Comparison of ENCODE assay signal across 9 cellular contexts in genomic region chr2:48316753-48317750, GRCh38. TPM values are rescaled to one million over a fixed set of nuclear protein-coding genes. Genes with fewer than 3 reads are reported as not detected.
DNase-seq lines count a peak whose midpoint lies in the region; ATAC-seq and TF ChIP-seq lines count a peak whose summit lies in the region.
"Had no signal": no experiment of that assay in that cellular context is flagged by ENCODE, and none has a peak within 500 bp of the region (broad histone marks: within the 10 kb centered on the region; RNA-seq: fewer than 3 reads in every experiment).

No MANE protein-coding gene starts in this region.

- H3K4me3 Mint-ChIP-seq in CD4-positive, CD25-positive, alpha-beta regulatory T cell: peak overlapping the region; percentile 63 to 99 (median 88)
- peak overlapping the region; percentile 94 to 97 for H3K4me3 Mint-ChIP-seq in activated T-cell treated with anti-CD3 and anti-CD28 coated beads, Interleukin-2, amount 50 U/mL, for 72 hours
- H3K4me3 Mint-ChIP-seq in mesothelial cell of epicardium: no peak overlapping the region

- no peaks in the 10 kb centered on the region for H3K9me3 Mint-ChIP-seq in CD4-positive, CD25-positive, alpha-beta regulatory T cell
- H3K9me3 Mint-ChIP-seq in activated T-cell treated with anti-CD3 and anti-CD28 coated beads, Interleukin-2, amount 50 U/mL, for 72 hours: no peaks in the 10 kb centered on the region
- no peaks in the 10 kb centered on the region for H3K9me3 Mint-ChIP-seq in mesothelial cell of epicardium

- H3K27me3 ChIP-seq in CD4-positive, CD25-positive, alpha-beta regulatory T cell (ENCODE audit: control insufficient read depth, insufficient read depth, low read length): no peaks in the 10 kb centered on the region
- H3K27me3 ChIP-seq in HL-60 (ENCODE audit: insufficient read depth, poor library complexity, severe bottlenecking): no peaks in the 10 kb centered on the region
- H3K27me3 ChIP-seq: thyroid gland had no signal

- no peak for TF ChIP-seq CTCF in HL-60 (IDR thresholded peaks at IDR 0.05; ENCODE audit: insufficient read depth, low read length)
- no peak for TF ChIP-seq CTCF in mesothelial cell of epicardium (IDR thresholded peaks at IDR 0.05; ENCODE audit: unreplicated experiment)

- H3K36me3 Mint-ChIP-seq in CD4-positive, CD25-positive, alpha-beta regulatory T cell: no peaks in the 10 kb centered on the region
- H3K36me3 Mint-ChIP-seq in activated T-cell treated with anti-CD3 and anti-CD28 coated beads, Interleukin-2, amount 50 U/mL, for 72 hours (ENCODE audit: insufficient read depth in 2 of 2): peaks cover 5% of the 10 kb centered on the region in 2 donors
- H3K36me3 Mint-ChIP-seq in mesothelial cell of epicardium: no peaks in the 10 kb centered on the region

- peak overlapping the region; percentile 98 for H3K4me3 ChIP-seq in CD4-positive, CD25-positive, alpha-beta regulatory T cell (ENCODE audit: low read depth, low read length)
- peak overlapping the region; percentile 88 for H3K4me3 ChIP-seq in HL-60 (replicated peaks; ENCODE audit: insufficient read depth, low read length)

- peak overlapping the region; percentile 94 for H3K27ac ChIP-seq in CD4-positive, CD25-positive, alpha-beta regulatory T cell (ENCODE audit: insufficient read depth, low read length, poor library complexity, severe bottlenecking)
- peak overlapping the region; percentile 99 for H3K27ac ChIP-seq in HL-60 (replicated peaks)

- DNase-seq in CD4-positive, CD25-positive, alpha-beta regulatory T cell: no peak
- no peak for DNase-seq in HL-60 (ENCODE audit: low read depth in 1 of 2, low spot score in 1 of 2)
- DNase-seq in activated T-cell treated with anti-CD3 and anti-CD28 coated beads, Interleukin-2, amount 50 U/mL, for 72 hours: peak in 1 of 2 donors; percentile 12
- no peak for DNase-seq in mesothelial cell of epicardium (ENCODE audit: low spot score in 2 of 2, unreplicated experiment in 2 of 2)
- DNase-seq in pons (ENCODE audit: low spot score): no peak
- DNase-seq in activated CD4-positive, CD25-positive, alpha-beta regulatory T cell (lab: John Stamatoyannopoulos, UW): no peak
- no peak for DNase-seq in GDM1 (lab: John Stamatoyannopoulos, UW)
- DNase-seq: thyroid gland had no signal

- no peak for ATAC-seq in CD4-positive, CD25-positive, alpha-beta regulatory T cell (ENCODE audit: low read depth in 2 of 2)
- ATAC-seq in activated T-cell treated with anti-CD3 and anti-CD28 coated beads, Interleukin-2, amount 50 U/mL, for 72 hours (replicated peaks in 1 of 2): no peak
- no peak for ATAC-seq in HG03280 (IDR thresholded peaks at IDR 0.05; ENCODE audit: unreplicated experiment)

- H3K27me3 Mint-ChIP-seq in CD4-positive, CD25-positive, alpha-beta regulatory T cell: peaks cover 5% of the 10 kb centered on the region
- H3K27me3 Mint-ChIP-seq in activated T-cell treated with anti-CD3 and anti-CD28 coated beads, Interleukin-2, amount 50 U/mL, for 72 hours (ENCODE audit: low read depth): no peaks in the 10 kb centered on the region
- no peaks in the 10 kb centered on the region for H3K27me3 Mint-ChIP-seq in mesothelial cell of epicardium (ENCODE audit: low read depth)

- peaks cover 66% of the 10 kb centered on the region for H3K4me1 ChIP-seq in CD4-positive, CD25-positive, alpha-beta regulatory T cell (ENCODE audit: control insufficient read depth, insufficient read depth, low read length, poor library complexity, severe bottlenecking)

- H3K9me3 ChIP-seq in CD4-positive, CD25-positive, alpha-beta regulatory T cell (ENCODE audit: control insufficient read depth in 2 of 2, low read length in 2 of 2): no peaks in the 10 kb centered on the region
- H3K9me3 ChIP-seq: thyroid gland had no signal

- peak overlapping the region in 2 of 3 donors; percentile 27 to 53 for H3K27ac Mint-ChIP-seq in CD4-positive, CD25-positive, alpha-beta regulatory T cell
- peak overlapping the region; percentile 96 for H3K27ac Mint-ChIP-seq in activated T-cell treated with anti-CD3 and anti-CD28 coated beads, Interleukin-2, amount 50 U/mL, for 72 hours
- H3K27ac Mint-ChIP-seq in mesothelial cell of epicardium: peak overlapping the region; percentile 10

- no peaks in the 10 kb centered on the region for H3K36me3 ChIP-seq in CD4-positive, CD25-positive, alpha-beta regulatory T cell (ENCODE audit: control insufficient read depth, insufficient read depth, low read length)
- H3K36me3 ChIP-seq: thyroid gland had no signal

- H3K4me1 Mint-ChIP-seq in CD4-positive, CD25-positive, alpha-beta regulatory T cell: peaks cover 32 to 63% (median 50%) of the 10 kb centered on the region in 4 donors
- peaks cover 51% of the 10 kb centered on the region for H3K4me1 Mint-ChIP-seq in activated T-cell treated with anti-CD3 and anti-CD28 coated beads, Interleukin-2, amount 50 U/mL, for 72 hours (ENCODE audit: low read depth)
- peaks cover 24% of the 10 kb centered on the region for H3K4me1 Mint-ChIP-seq in mesothelial cell of epicardium

RNA-seq across cellular contexts. Expression of gene FOXN2, which starts 2.6 kb away (rescaled TPM):
- 58.4 TPM for total RNA-seq in CD4-positive, CD25-positive, alpha-beta regulatory T cell
- polyA plus RNA-seq in CD4-positive, CD25-positive, alpha-beta regulatory T cell: 10 to 100 TPM; 48.9 to 67.6 (median 59.5) TPM
- total RNA-seq in activated T-cell treated with anti-CD3 and anti-CD28 coated beads, Interleukin-2, amount 50 U/mL, for 72 hours: 10 to 100 TPM; 33.7 to 36.4 TPM
- total RNA-seq in mesothelial cell of epicardium: 10.1 to 12.9 TPM (median 12.8 TPM) in 3 replicates

Comparison
In these comparisons a context has a peak if more than half of its experiments do, and no peak if none do; other contexts are left out.
1. H3K27ac Mint-ChIP-seq: peak in every context shown above with its lines; median percentile 96 in activated T-cell treated with anti-CD3 and anti-CD28 coated beads, Interleukin-2, amount 50 U/mL, for 72 hours; 40 in CD4-positive, CD25-positive, alpha-beta regulatory T cell; 10 in mesothelial cell of epicardium.